13 cellular contexts compared by ENCODE assay signal in the genomic region with DNA sequence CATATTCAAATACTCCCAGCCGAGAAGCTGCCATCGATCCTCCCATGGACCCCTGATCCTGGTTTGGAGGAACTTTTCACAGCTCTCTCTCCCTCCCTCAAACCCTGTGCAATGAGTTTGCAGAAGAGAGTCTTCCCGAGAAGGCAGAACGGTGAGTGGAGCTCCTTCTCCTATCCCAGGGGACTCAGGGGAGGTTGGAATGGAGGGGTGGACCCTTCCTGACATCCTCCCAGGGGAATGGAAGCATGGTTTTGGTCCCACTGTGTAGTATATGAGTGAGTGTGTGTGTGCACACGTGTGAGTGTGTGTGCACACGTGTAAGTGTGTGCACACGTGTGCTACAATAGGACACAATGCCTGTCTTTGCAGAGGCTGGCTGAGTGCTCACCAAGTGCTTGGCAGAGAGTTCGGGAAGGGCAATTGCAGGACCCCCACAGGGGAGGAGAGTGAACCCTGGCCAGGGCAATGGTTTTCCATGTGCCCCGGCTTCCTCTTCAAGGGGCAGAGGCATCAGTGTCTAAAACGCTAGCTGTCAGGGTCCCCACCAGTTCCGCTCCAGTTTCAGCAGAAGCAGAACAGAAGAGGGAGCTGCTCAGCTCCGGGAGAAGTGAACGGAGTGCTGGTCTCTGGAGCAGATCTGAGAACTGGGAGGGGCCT. TPM values are rescaled to one million over a fixed set of nuclear protein-coding genes. Genes with fewer than 3 reads are reported as not detected.
DNase-seq lines count a peak whose midpoint lies in the region.
"Had no signal": no experiment of that assay in that cellular context is flagged by ENCODE, and none has a peak within 500 bp of the region (broad histone marks: within the 10 kb centered on the region; RNA-seq: fewer than 3 reads in every experiment).

No MANE protein-coding gene starts in this region.

- H3K27me3 Mint-ChIP-seq in activated CD4-positive, alpha-beta T cell treated with anti-CD3 and anti-CD28 coated beads, Interleukin-2, amount 10 ng/mL, durations not matched to agents 24 days and 14 days: peaks cover 37% of the 10 kb centered on the region

- no peak overlapping the region for H2BK12ac ChIP-seq in neuronal stem cell (ENCODE audit: low read length)

- no peak overlapping the region for H4K8ac ChIP-seq in neuronal stem cell (ENCODE audit: low read depth, low read length)

- H3K27me3 ChIP-seq in ACC112 (ENCODE audit: insufficient read depth, low read length) (peaks cover 12% of the 10 kb centered on the region; the same call in 1 of the 2 replicates), neuronal stem cell (ENCODE audit: control insufficient read depth in 3 of 3, insufficient read depth in 3 of 3, low read depth in 1 of 3, low read length in 3 of 3) (no peaks in the 10 kb centered on the region)

- no peak overlapping the region for H3K27ac ChIP-seq in ACC112 (ENCODE audit: low read depth, low read length)
- H3K27ac ChIP-seq in neuronal stem cell (replicated peaks; ENCODE audit: low read length): no peak overlapping the region
- H3K27ac ChIP-seq: RWPE1 had no signal

- H3K79me1 ChIP-seq in neuronal stem cell (ENCODE audit: low read depth, low read length): no peaks in the 10 kb centered on the region

- H3K4me1 ChIP-seq in ACC112 (ENCODE audit: control insufficient read depth, insufficient read depth, low read length, unreplicated experiment) (peaks cover 12% of the 10 kb centered on the region), neuronal stem cell (ENCODE audit: control insufficient read depth in 2 of 2, insufficient read depth in 1 of 2, low read depth in 1 of 2, low read length in 2 of 2) (peaks cover 0 to 7% of the 10 kb centered on the region in 2 donors)

- peak overlapping the region; percentile 50 for H2AFZ ChIP-seq in ACC112 (ENCODE audit: low read length, unreplicated experiment)
- no peak overlapping the region for H2AFZ ChIP-seq in neuronal stem cell (ENCODE audit: low read length)

- H3K4ac ChIP-seq in neuronal stem cell (ENCODE audit: low read length): no peak overlapping the region

- H3K27ac Mint-ChIP-seq in activated CD4-positive, alpha-beta T cell treated with anti-CD3 and anti-CD28 coated beads, Interleukin-2, amount 10 ng/mL, durations not matched to agents 24 days and 14 days: no peak overlapping the region
- H3K27ac Mint-ChIP-seq: IgD-negative memory B cell had no signal

- no peaks in the 10 kb centered on the region for H3K36me3 ChIP-seq in ACC112 (ENCODE audit: insufficient read depth, low read length)
- H3K36me3 ChIP-seq in neuronal stem cell (replicated peaks in 1 of 2; ENCODE audit: control insufficient read depth in 2 of 2, insufficient read depth in 2 of 2, low read length in 2 of 2): no peaks in the 10 kb centered on the region

- no peak overlapping the region for H2AK5ac ChIP-seq in neuronal stem cell (ENCODE audit: low read depth, low read length)

- no CpG with 5 or more reads among the region's 13 CpGs for WGBS in neuronal stem cell (ENCODE audit: extremely low coverage in 2 of 2, insufficient read length in 2 of 2, insufficient replicate concordance in 1 of 2), 2 donors

- no peak overlapping the region for H2BK15ac ChIP-seq in neuronal stem cell (ENCODE audit: low read length)

- H3K79me2 ChIP-seq in ACC112 (ENCODE audit: control insufficient read depth, insufficient read depth, low read length, unreplicated experiment): no peaks in the 10 kb centered on the region

- no peak overlapping the region for H4K91ac ChIP-seq in neuronal stem cell (ENCODE audit: low read depth, low read length, poor library complexity)

- H3K4me2 ChIP-seq in neuronal stem cell (ENCODE audit: insufficient read depth, low read length, poor library complexity, severe bottlenecking): no peak overlapping the region

- no peaks in the 10 kb centered on the region for H3K9me3 ChIP-seq in neuronal stem cell (replicated peaks in 1 of 2; ENCODE audit: control insufficient read depth in 2 of 2, insufficient read depth in 1 of 2, low read depth in 1 of 2, low read length in 2 of 2)

- H3K9me3 Mint-ChIP-seq in activated CD4-positive, alpha-beta T cell treated with anti-CD3 and anti-CD28 coated beads, Interleukin-2, amount 10 ng/mL, durations not matched to agents 24 days and 14 days: no peaks in the 10 kb centered on the region

- H3K36me3 Mint-ChIP-seq in activated CD4-positive, alpha-beta T cell treated with anti-CD3 and anti-CD28 coated beads, Interleukin-2, amount 10 ng/mL, durations not matched to agents 24 days and 14 days (ENCODE audit: low read depth): no peaks in the 10 kb centered on the region

- no peak overlapping the region for H3K4me3 Mint-ChIP-seq in activated CD4-positive, alpha-beta T cell treated with anti-CD3 and anti-CD28 coated beads, Interleukin-2, amount 10 ng/mL, durations not matched to agents 24 days and 14 days
- H3K4me3 Mint-ChIP-seq: IgD-negative memory B cell had no signal

- in situ Hi-C loops in SK-MEL-5 (cut with HindIII; ENCODE audit: low pct_unique_long_range_greater_than_20kb, low sequenced_read_pairs): no loop called here

- intact Hi-C loops in activated CD4-positive, alpha-beta T cell treated with anti-CD3 and anti-CD28 coated beads, Interleukin-2, amount 10 ng/mL, durations not matched to agents 24 days and 14 days (cut with micrococcal nuclease): no loop called here

- peak overlapping the region; percentile 69 for H3K4me3 ChIP-seq in ACC112 (ENCODE audit: low read depth, low read length)
- H3K4me3 ChIP-seq in neuronal stem cell (ENCODE audit: low read length in 2 of 2): no peak overlapping the region

- peak overlapping the region; percentile 6 for H3K23ac ChIP-seq in neuronal stem cell (ENCODE audit: low read depth, low read length, poor library complexity)

- no peak overlapping the region for H2BK120ac ChIP-seq in neuronal stem cell (ENCODE audit: low read depth, low read length)

- no peak overlapping the region for H3K18ac ChIP-seq in neuronal stem cell (ENCODE audit: low read length)

- no peak overlapping the region for H3K14ac ChIP-seq in neuronal stem cell (ENCODE audit: low read length)

- peaks cover 8% of the 10 kb centered on the region for H3K4me1 Mint-ChIP-seq in activated CD4-positive, alpha-beta T cell treated with anti-CD3 and anti-CD28 coated beads, Interleukin-2, amount 10 ng/mL, durations not matched to agents 24 days and 14 days
- H3K4me1 Mint-ChIP-seq: IgD-negative memory B cell had no signal

- peak; percentile 79 for DNase-seq in SK-MEL-5 (ENCODE audit: low read depth, low spot score)
- DNase-seq in foreskin melanocyte: peak; percentile 38
- DNase-seq in neuronal stem cell (ENCODE audit: low spot score): no peak
- DNase-seq in HUDEP-2 (lab: John Stamatoyannopoulos, UW; ENCODE audit: unreplicated experiment in 76 of 76): no peak
- no peak for DNase-seq in GF-D8 (lab: John Stamatoyannopoulos, UW)
- no peak for DNase-seq in SHP77 (lab: John Stamatoyannopoulos, UW)
- no peak for DNase-seq in activated CD4-positive, alpha-beta T cell treated with anti-CD3 and anti-CD28 coated beads, Interleukin-2, amount 10 ng/mL, durations not matched to agents 24 days and 14 days
- DNase-seq: activated T-cell treated with anti-CD3 and anti-CD28 coated beads, Interleukin-2, amount 50 U/mL, for 48 hours; NCI-H2081 treated with DMSO at 0.1 percent for 48 hours; stimulated activated CD8-positive, alpha-beta memory T cell treated with anti-CD3 and anti-CD28 coated beads, Interleukin-4, amount 100 ng/mL, for 48 hours had no signal

- H3K9ac ChIP-seq in neuronal stem cell (ENCODE audit: low read depth, low read length, poor library complexity): no peak overlapping the region

- no peak overlapping the region for H2BK5ac ChIP-seq in neuronal stem cell (ENCODE audit: low read length)

RNA-seq across cellular contexts. Expression of a gene that starts 13.8 kb away (rescaled TPM):
- total RNA-seq in SK-MEL-5 (2014; rRNA removed; shearing (Covaris generic)): 6.4 and 6.6 TPM in 2 replicates
- polyA plus RNA-seq in SK-MEL-5 (2015; cell fraction: cytosol; rRNA removed): 11.2 and 13.4 TPM in 2 replicates
- 86.7 and 87.0 TPM in 2 replicates for polyA plus RNA-seq in SK-MEL-5 (2015; cell fraction: nucleus; rRNA removed)
- polyA plus RNA-seq in neuronal stem cell (2013, experiment 1 of 2): 0.03 TPM
- polyA plus RNA-seq in neuronal stem cell (2013, experiment 2 of 2): 0.01 TPM
- total RNA-seq in activated CD4-positive, alpha-beta T cell treated with anti-CD3 and anti-CD28 coated beads, Interleukin-2, amount 10 ng/mL, durations not matched to agents 24 days and 14 days: 93.2 and 97.2 TPM in 2 replicates

RNA-seq across cellular contexts. Expression of a gene that starts 48.8 kb away (rescaled TPM):
- 0.21 and 0.29 TPM in 2 replicates for total RNA-seq in SK-MEL-5 (2014; rRNA removed; shearing (Covaris generic))
- polyA plus RNA-seq in SK-MEL-5 (2015; cell fraction: cytosol; rRNA removed): 0.17 TPM in 1 of 2 replicates, not detected in the other
- polyA plus RNA-seq in SK-MEL-5 (2015; cell fraction: nucleus; rRNA removed): 0.37 TPM in 1 of 2 replicates, not detected in the other
- polyA plus RNA-seq in neuronal stem cell (2013, experiment 1 of 2): not detected
- not detected for polyA plus RNA-seq in neuronal stem cell (2013, experiment 2 of 2)
- total RNA-seq in activated CD4-positive, alpha-beta T cell treated with anti-CD3 and anti-CD28 coated beads, Interleukin-2, amount 10 ng/mL, durations not matched to agents 24 days and 14 days: not detected in 2 replicates
- polyA plus RNA-seq: IgD-negative memory B cell had no signal

Comparison
In these comparisons a context has a peak if more than half of its experiments do, and no peak if none do; other contexts are left out.
1. DNase-seq: peak in SK-MEL-5 (single experiment) and foreskin melanocyte (single experiment); none in neuronal stem cell (single experiment), HUDEP-2 (0 of 76), GF-D8 (single experiment), SHP77 (0 of 2) and activated CD4-positive, alpha-beta T cell treated with anti-CD3 and anti-CD28 coated beads, Interleukin-2, amount 10 ng/mL, durations not matched to agents 24 days and 14 days (single experiment).
2. RNA of a gene that starts 13.8 kb away (total RNA-seq): 93.2 to 97.2 TPM in activated CD4-positive, alpha-beta T cell treated with anti-CD3 and anti-CD28 coated beads, Interleukin-2, amount 10 ng/mL, durations not matched to agents 24 days and 14 days; 6.4 to 6.6 TPM in SK-MEL-5; every median in the first group is over 10 times any median in the second.